ENCODE assay signal across 8 cellular contexts in the genomic region with DNA sequence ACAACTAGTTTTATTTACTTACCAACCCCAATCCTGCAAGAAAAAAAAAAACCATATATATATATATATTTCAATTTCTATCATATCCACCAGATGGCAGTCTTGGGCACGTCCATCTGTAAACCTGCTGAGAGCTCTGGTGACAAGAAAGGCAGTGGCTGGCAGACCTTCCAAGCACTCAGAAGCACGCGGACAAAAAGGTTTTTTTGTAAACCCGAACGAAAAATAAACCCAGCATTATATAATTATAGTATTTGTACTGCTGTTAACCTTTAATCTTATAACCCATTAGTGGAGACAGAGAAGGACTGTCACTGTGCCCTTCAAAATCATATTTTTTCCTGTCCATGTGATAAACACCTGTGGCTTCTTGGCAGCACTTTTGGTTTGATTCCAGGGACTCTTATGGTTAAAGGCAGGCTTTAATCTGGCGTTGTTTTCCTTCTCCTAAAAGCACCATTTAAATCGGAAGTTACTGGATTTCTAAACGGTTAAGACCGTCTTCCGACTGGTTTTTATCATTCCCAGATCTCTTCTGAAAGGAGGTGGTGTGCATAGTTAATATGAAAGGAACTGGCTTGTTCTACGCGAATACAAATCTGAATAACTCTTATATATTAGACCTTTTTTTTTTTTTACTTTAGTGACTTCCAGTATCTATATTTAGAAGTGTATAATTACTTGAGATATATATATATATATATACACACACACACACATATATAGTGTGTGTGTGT. TPM values are rescaled to one million over a fixed set of nuclear protein-coding genes. Genes with fewer than 3 reads are reported as not detected.
DNase-seq lines count a peak whose midpoint lies in the region; ATAC-seq and TF ChIP-seq lines count a peak whose summit lies in the region.

No MANE protein-coding gene starts in this region.

- H3K27ac ChIP-seq in adrenal gland, result no peak overlapping the region
- no peak overlapping the region for H3K27ac ChIP-seq in left ventricle myocardium inferior (replicated peaks)
- no peak overlapping the region for H3K27ac ChIP-seq in rectal smooth muscle tissue (ENCODE audit: low read depth, low read length)

- H3K4me1 ChIP-seq in adrenal gland (replicated peaks in 1 of 2), result peaks cover 0 to 9% of the 10 kb centered on the region in 2 donors
- peaks cover 14% of the 10 kb centered on the region for H3K4me1 ChIP-seq in left ventricle myocardium inferior
- no peaks in the 10 kb centered on the region for H3K4me1 ChIP-seq in rectal smooth muscle tissue (ENCODE audit: control insufficient read depth, insufficient read depth, low read length)

- DNase-seq in NCI-H1417 treated with DMSO at 0.1 percent for 48 hours (lab: John Stamatoyannopoulos, UW), result peak; percentile 84
- peak; percentile 38 to 76 for DNase-seq in SW 1271 (lab: John Stamatoyannopoulos, UW)
- peak; percentile 41 to 81 (median 70) for DNase-seq in adrenal gland
- peak; percentile 37 for DNase-seq in left ventricle myocardium inferior

- H3K9ac ChIP-seq in rectal smooth muscle tissue (ENCODE audit: low read length), result peak overlapping the region; percentile 0

- no peaks in the 10 kb centered on the region for H3K36me3 ChIP-seq in adrenal gland (replicated peaks in 1 of 2)
- no peaks in the 10 kb centered on the region for H3K36me3 ChIP-seq in left ventricle myocardium inferior
- no peaks in the 10 kb centered on the region for H3K36me3 ChIP-seq in rectal smooth muscle tissue (ENCODE audit: control insufficient read depth, insufficient read depth, low read length)

- H3K27me3 ChIP-seq in adrenal gland, result no peaks in the 10 kb centered on the region
- no peaks in the 10 kb centered on the region for H3K27me3 ChIP-seq in left ventricle myocardium inferior (ENCODE audit: low read depth)
- no peaks in the 10 kb centered on the region for H3K27me3 ChIP-seq in rectal smooth muscle tissue (ENCODE audit: control insufficient read depth, insufficient read depth, low read length)

- H3K9me3 ChIP-seq in adrenal gland (replicated peaks in 1 of 3) (no peaks in the 10 kb centered on the region), left ventricle myocardium inferior (replicated peaks) (no peaks in the 10 kb centered on the region)

- intact Hi-C loops in adrenal gland (cut with DNase I) (no loop called here), left ventricle myocardium inferior (cut with micrococcal nuclease) (no loop called here)

- no peak for TF ChIP-seq POLR2A in adrenal gland (IDR thresholded peaks at IDR 0.05)

- 9 to 11% (median 9%) methylated on average over 12 of the region's 12 CpGs for WGBS in adrenal gland, 4 donors

- peak overlapping the region in 1 of 4 donors; percentile 32 for H3K4me3 ChIP-seq in adrenal gland
- H3K4me3 ChIP-seq in left ventricle myocardium inferior, result peak overlapping the region; percentile 60
- H3K4me3 ChIP-seq in rectal smooth muscle tissue (ENCODE audit: low read length), result peak overlapping the region; percentile 56

- peak; percentile 42; the same call in 2 of the 3 replicates for TF ChIP-seq CTCF in GM12872 (IDR thresholded peaks at IDR 0.05; ENCODE audit: insufficient read depth, low read depth, low read length)
- peak; percentile 34 to 77 (median 54) for TF ChIP-seq CTCF in adrenal gland (IDR thresholded peaks at IDR 0.05)
- peak; percentile 76 for TF ChIP-seq CTCF in left ventricle myocardium inferior (IDR thresholded peaks at IDR 0.05; ENCODE audit: borderline replicate concordance)

- no peak for ATAC-seq in HG02571 (IDR thresholded peaks at IDR 0.05; ENCODE audit: unreplicated experiment)
- ATAC-seq in GM19463 (IDR thresholded peaks at IDR 0.05; ENCODE audit: unreplicated experiment), result no peak

RNA-seq across cellular contexts. Expression of a gene that starts 31.0 kb away (rescaled TPM):
- total RNA-seq in adrenal gland (under 1 TPM in 3 of 8 donors, not detected in 5; 0.11 to 0.74 (median 0.31) TPM), left ventricle myocardium inferior (not detected)
- under 1 TPM in 2 of 3 donors, not detected in 1; 0.07 to 0.16 TPM for polyA plus RNA-seq in adrenal gland
